Comparison of ENCODE assay signal across 8 cellular contexts in the genomic region with DNA sequence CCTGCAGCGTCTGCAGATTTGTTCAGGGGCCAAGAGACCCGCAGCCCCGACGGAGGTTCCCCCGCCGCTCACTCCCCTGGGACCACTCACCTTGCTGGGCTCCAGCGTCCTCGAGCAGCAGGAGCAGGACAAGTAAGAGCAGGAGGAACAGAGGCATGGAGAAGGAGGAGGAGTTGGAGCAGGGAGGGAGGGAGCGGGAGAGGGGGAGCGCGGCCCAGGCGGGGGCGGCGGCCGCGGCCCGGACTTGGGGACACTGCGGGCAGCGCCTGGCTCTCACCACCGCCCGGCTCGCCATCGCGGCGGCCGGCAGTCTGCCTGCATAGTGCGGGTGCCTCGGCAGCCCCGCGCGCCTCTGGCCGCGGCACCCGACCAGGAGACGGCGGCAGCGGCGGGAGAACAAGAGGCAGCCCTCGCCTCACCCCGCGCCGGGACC. TPM values are rescaled to one million over a fixed set of nuclear protein-coding genes. Genes with fewer than 3 reads are reported as not detected.
DNase-seq lines count a peak whose midpoint lies in the region; ATAC-seq, FAIRE-seq and TF ChIP-seq lines count a peak whose summit lies in the region.

No MANE protein-coding gene starts in this region.

- H2AFZ ChIP-seq in keratinocyte (ENCODE audit: control insufficient read depth, low read length) = no peak overlapping the region

- peak overlapping the region; percentile 87 to 99 (median 99) for H3K4me3 ChIP-seq in keratinocyte (ENCODE audit: control insufficient read depth in 2 of 3, extremely low read depth in 1 of 3, insufficient read depth in 2 of 3, low read depth in 1 of 3, low read length in 3 of 3)

- H3K36me3 Mint-ChIP-seq in central memory CD8-positive, alpha-beta T cell (ENCODE audit: insufficient read depth) = peaks cover 1% of the 10 kb centered on the region

- H3K27ac Mint-ChIP-seq in central memory CD8-positive, alpha-beta T cell (ENCODE audit: low read depth) = no peak overlapping the region

- H3K4me1 Mint-ChIP-seq in central memory CD8-positive, alpha-beta T cell = peaks cover 9% of the 10 kb centered on the region

- H3K4me1 ChIP-seq in keratinocyte (ENCODE audit: control insufficient read depth, extremely low read depth, insufficient read depth, low read length) = peaks cover 36% of the 10 kb centered on the region

- no peaks in the 10 kb centered on the region for H3K27me3 ChIP-seq in keratinocyte (ENCODE audit: control insufficient read depth, extremely low read depth, insufficient read depth, low read length)

- no peak for FAIRE-seq in keratinocyte (lab: Jason Lieb, UNC)

- H3K79me2 ChIP-seq in keratinocyte (ENCODE audit: control insufficient read depth, insufficient read depth, low read length) = peaks cover 68% of the 10 kb centered on the region

- DNase-seq in CD1c-positive myeloid dendritic cell (ENCODE audit: extremely low spot score) (peak; percentile 13), SK-MEL-5 (ENCODE audit: low read depth, low spot score) (peak; percentile 38), keratinocyte (ENCODE audit: low read depth, low spot score) (no peak), NCI-H1048 (lab: John Stamatoyannopoulos, UW) (no peak)
- DNase-seq in central memory CD8-positive, alpha-beta T cell (ENCODE audit: low spot score in 2 of 2) = peak in 1 of 2 donors; percentile 14
- peak; percentile 34 for DNase-seq in stimulated activated CD4-positive, alpha-beta T cell treated with anti-CD3 and anti-CD28 coated beads, Interleukin-15, amount 100 ng/mL, for 24 hours

- in situ Hi-C loops in SK-MEL-5 (cut with HindIII; ENCODE audit: low pct_unique_long_range_greater_than_20kb, low sequenced_read_pairs) = no loop called here

- H3K9ac ChIP-seq in keratinocyte (ENCODE audit: control insufficient read depth, extremely low read depth, insufficient read depth, low read length) = peak overlapping the region; percentile 85

- H3K27me3 Mint-ChIP-seq in central memory CD8-positive, alpha-beta T cell = peaks cover 46% of the 10 kb centered on the region

- no peak overlapping the region for H3K4me2 ChIP-seq in keratinocyte (ENCODE audit: control insufficient read depth, extremely low read depth, insufficient read depth, low read depth, low read length)

- peaks cover 15% of the 10 kb centered on the region for H4K20me1 ChIP-seq in keratinocyte (ENCODE audit: control insufficient read depth, extremely low read depth, insufficient read depth, low read length)

- peaks cover 0 to 8% of the 10 kb centered on the region in 2 experiments for H3K36me3 ChIP-seq in keratinocyte (ENCODE audit: control insufficient read depth in 2 of 2, extremely low read depth in 1 of 2, insufficient read depth in 2 of 2, low read length in 2 of 2)

- H3K4me3 Mint-ChIP-seq in central memory CD8-positive, alpha-beta T cell = peak overlapping the region; percentile 81

- dilution Hi-C loops in keratinocyte (cut with MboI; ENCODE audit: extremely low pct_ligation_motif_present, low sequenced_read_pairs) = no loop called here

- H3K9me3 ChIP-seq in keratinocyte (ENCODE audit: control insufficient read depth, low read depth, low read length) = no peaks in the 10 kb centered on the region

- H3K9me3 Mint-ChIP-seq in central memory CD8-positive, alpha-beta T cell = no peaks in the 10 kb centered on the region

- H3K27ac ChIP-seq in keratinocyte (ENCODE audit: control insufficient read depth, insufficient read depth, low read length) = peak overlapping the region; percentile 78

- H3K9me1 ChIP-seq in keratinocyte (ENCODE audit: control insufficient read depth, extremely low read depth, insufficient read depth, low read length) = no peaks in the 10 kb centered on the region

- TF ChIP-seq CTCF in keratinocyte (optimal IDR thresholded peaks at IDR 0.05 in 1 of 3, IDR thresholded peaks at IDR 0.05 in 1 of 3, conservative IDR thresholded peaks at IDR 0.05 in 1 of 3; ENCODE audit: extremely low read depth in 1 of 3, insufficient read depth in 2 of 3, low read length in 3 of 3) = no peak

- ATAC-seq in GM19395 (IDR thresholded peaks at IDR 0.05; ENCODE audit: unreplicated experiment) (peak; percentile 36), HG03439 (IDR thresholded peaks at IDR 0.05; ENCODE audit: unreplicated experiment) (peak; percentile 41)
- peak; percentile 17 for ATAC-seq in central memory CD8-positive, alpha-beta T cell (replicated peaks; ENCODE audit: extremely low read depth, poor library complexity, severe bottlenecking)

RNA-seq across cellular contexts. Expression of gene DCBLD2, which starts 0.4 kb away (rescaled TPM):
- 91.7 and 94.0 TPM in 2 replicates for total RNA-seq in SK-MEL-5 (2014; rRNA removed; shearing (Covaris generic))
- polyA plus RNA-seq in SK-MEL-5 (2015; cell fraction: cytosol; rRNA removed) = 107 and 163 TPM in 2 replicates
- polyA plus RNA-seq in SK-MEL-5 (2015; cell fraction: nucleus; rRNA removed) = 81.7 and 91.8 TPM in 2 replicates
- polyA plus RNA-seq in keratinocyte = 226 to 552 TPM (median 465 TPM) in 3 replicates
- polyA plus RNA-seq in keratinocyte (2011; ENCODE audit: low read depth) = 43.5 TPM
- 139 and 276 TPM in 2 replicates for polyA plus RNA-seq in keratinocyte (2011; cell fraction: cytosol; rRNA removed)
- polyA plus RNA-seq in keratinocyte (2011; cell fraction: nucleus; rRNA removed) = 427 and 537 TPM in 2 replicates
- 47.0 and 314 TPM in 2 replicates for polyA plus RNA-seq in keratinocyte (2012; ENCODE audit: low replicate concordance)
- 309 to 761 TPM (median 397 TPM) in 3 replicates for polyA minus RNA-seq in keratinocyte
- polyA minus RNA-seq in keratinocyte (2011; cell fraction: cytosol; rRNA and poly(A)+ RNA removed) = 419 TPM
- polyA minus RNA-seq in keratinocyte (2011; cell fraction: nucleus; rRNA and poly(A)+ RNA removed) = 805 and 1,429 TPM in 2 replicates

Comparison
In these comparisons a context has a peak if more than half of its experiments do, and no peak if none do; other contexts are left out.
1. DNase-seq: peak in CD1c-positive myeloid dendritic cell (single experiment), SK-MEL-5 (single experiment) and stimulated activated CD4-positive, alpha-beta T cell treated with anti-CD3 and anti-CD28 coated beads, Interleukin-15, amount 100 ng/mL, for 24 hours (single experiment); none in keratinocyte (single experiment) and NCI-H1048 (single experiment).
2. Peak in every context shown above with its lines, with median percentiles within 50 percentile points of each other: ATAC-seq.